Comparison of ENCODE assay signal across 9 cellular contexts in genomic region chr2:172693037-172693436, GRCh38. TPM values are rescaled to one million over a fixed set of nuclear protein-coding genes. Genes with fewer than 3 reads are reported as not detected.
DNase-seq lines count a peak whose midpoint lies in the region; ATAC-seq, FAIRE-seq and TF ChIP-seq lines count a peak whose summit lies in the region.
"Had no signal": no experiment of that assay in that cellular context is flagged by ENCODE, and none has a peak within 500 bp of the region (broad histone marks: within the 10 kb centered on the region; RNA-seq: fewer than 3 reads in every experiment).

No MANE protein-coding gene starts in this region.

- H3K27ac ChIP-seq in SJCRH30 = no peak overlapping the region
- no peak overlapping the region for H3K27ac ChIP-seq in endothelial cell of umbilical vein (ENCODE audit: insufficient read depth, low read depth, low read length)
- H3K27ac ChIP-seq in prostate gland = no peak overlapping the region

- intact Hi-C loops in activated CD4-positive, alpha-beta T cell treated with anti-CD3 and anti-CD28 coated beads for 36 hours (cut with DNase I, micrococcal nuclease) = loop anchor here in 1 of 2 experiments (10.0 kb wide), 1 partner anchor 208 kb away; no protein-coding TSS in a partner anchor
- intact Hi-C loops in endothelial cell of umbilical vein (cut with micrococcal nuclease) (no loop called here), prostate gland (cut with DNase I) (no loop called here)

- peak; percentile 74 for DNase-seq in activated CD4-positive, alpha-beta T cell treated with anti-CD3 and anti-CD28 coated beads for 36 hours
- DNase-seq in activated CD4-positive, alpha-beta T cell treated with anti-CD3 and anti-CD28 coated beads, Interleukin-2, amount 10 ng/mL, durations not matched to agents 7 days and 5 days = no peak
- peak; percentile 30 to 34 for DNase-seq in SJCRH30
- DNase-seq in endothelial cell of umbilical vein (ENCODE audit: low read depth, low spot score) = peak; percentile 98
- peak; percentile 82 for DNase-seq in prostate gland (ENCODE audit: low spot score)
- no peak for DNase-seq in D341Med (ENCODE audit: low spot score)
- DNase-seq in NCI-H345 treated with DMSO at 0.1 percent for 48 hours (lab: John Stamatoyannopoulos, UW; ENCODE audit: unreplicated experiment) = no peak
- DNase-seq in NCI-H510A treated with DMSO at 0.1 percent for 48 hours (lab: John Stamatoyannopoulos, UW) = no peak

- H3K27me3 ChIP-seq in SJCRH30 = no peaks in the 10 kb centered on the region
- no peaks in the 10 kb centered on the region for H3K27me3 ChIP-seq in endothelial cell of umbilical vein (ENCODE audit: control insufficient read depth in 2 of 2, insufficient read depth in 2 of 2, low read length in 2 of 2)
- no peaks in the 10 kb centered on the region for H3K27me3 ChIP-seq in prostate gland (replicated peaks; ENCODE audit: insufficient read depth)

- no peak overlapping the region for H3K4me3 Mint-ChIP-seq in activated CD4-positive, alpha-beta T cell treated with anti-CD3 and anti-CD28 coated beads for 36 hours
- H3K4me3 Mint-ChIP-seq in activated CD4-positive, alpha-beta T cell treated with anti-CD3 and anti-CD28 coated beads, Interleukin-2, amount 10 ng/mL, durations not matched to agents 7 days and 5 days = no peak overlapping the region

- peak; percentile 99 for FAIRE-seq in endothelial cell of umbilical vein (lab: Jason Lieb, UNC)
- FAIRE-seq: G401.6 had no signal

- no peak overlapping the region for H3K27ac Mint-ChIP-seq in activated CD4-positive, alpha-beta T cell treated with anti-CD3 and anti-CD28 coated beads for 36 hours
- H3K27ac Mint-ChIP-seq in activated CD4-positive, alpha-beta T cell treated with anti-CD3 and anti-CD28 coated beads, Interleukin-2, amount 10 ng/mL, durations not matched to agents 7 days and 5 days = no peak overlapping the region

- H3K4me1 Mint-ChIP-seq in activated CD4-positive, alpha-beta T cell treated with anti-CD3 and anti-CD28 coated beads for 36 hours = peaks cover 35% of the 10 kb centered on the region
- peaks cover 23% of the 10 kb centered on the region for H3K4me1 Mint-ChIP-seq in activated CD4-positive, alpha-beta T cell treated with anti-CD3 and anti-CD28 coated beads, Interleukin-2, amount 10 ng/mL, durations not matched to agents 7 days and 5 days

- TF ChIP-seq CTCF in endothelial cell of umbilical vein (IDR thresholded peaks at IDR 0.05; ENCODE audit: extremely low read depth in 1 of 2, insufficient read depth in 1 of 2, low read depth in 1 of 2, low read length in 2 of 2) (no peak), prostate gland (IDR thresholded peaks at IDR 0.05) (no peak)

- WGBS in prostate gland = 0% methylated on average over 3 of the region's 3 CpGs

- peaks cover 9% of the 10 kb centered on the region for H3K9me3 Mint-ChIP-seq in activated CD4-positive, alpha-beta T cell treated with anti-CD3 and anti-CD28 coated beads for 36 hours (ENCODE audit: low read depth)
- peaks cover 13% of the 10 kb centered on the region for H3K9me3 Mint-ChIP-seq in activated CD4-positive, alpha-beta T cell treated with anti-CD3 and anti-CD28 coated beads, Interleukin-2, amount 10 ng/mL, durations not matched to agents 7 days and 5 days

- no peaks in the 10 kb centered on the region for H4K20me1 ChIP-seq in endothelial cell of umbilical vein (replicated peaks; ENCODE audit: control insufficient read depth, extremely low read depth, insufficient read depth, low read length)

- H3K79me2 ChIP-seq in endothelial cell of umbilical vein (ENCODE audit: control insufficient read depth, insufficient read depth, low read length) = no peaks in the 10 kb centered on the region

- CTCF ChIA-PET in activated CD4-positive, alpha-beta T cell treated with anti-CD3 and anti-CD28 coated beads for 36 hours (lab: Charles Lee) = interaction anchor here (0.6 to 0.8 kb wide), 5 partner anchors 9 to 752 kb away, joined by 3 to 4 read pairs (median 3); no protein-coding TSS in a partner anchor
- CTCF ChIA-PET in activated CD4-positive, alpha-beta T cell treated with anti-CD3 and anti-CD28 coated beads, Interleukin-2, amount 10 ng/mL, durations not matched to agents 7 days and 5 days (lab: Charles Lee) = no interaction called here
- CTCF ChIA-PET in endothelial cell of umbilical vein (lab: Charles Lee) = interaction anchor here (1.4 to 2.8 kb wide), 6 partner anchors 9 to 99 kb away, joined by 4 to 13 read pairs (median 6); no protein-coding TSS in a partner anchor

- H3K9me1 ChIP-seq in endothelial cell of umbilical vein (replicated peaks; ENCODE audit: control insufficient read depth, extremely low read depth, insufficient read depth, low read length) = no peaks in the 10 kb centered on the region

- dilution Hi-C loops in endothelial cell of umbilical vein (cut with MboI; ENCODE audit: extremely low pct_ligation_motif_present, low sequenced_read_pairs) = no loop called here

- H3K4me1 ChIP-seq in SJCRH30 = peaks cover 5% of the 10 kb centered on the region; the same call in 1 of the 2 replicates
- peaks cover 17% of the 10 kb centered on the region for H3K4me1 ChIP-seq in endothelial cell of umbilical vein (ENCODE audit: control insufficient read depth, extremely low read depth, insufficient read depth, low read length)
- no peaks in the 10 kb centered on the region for H3K4me1 ChIP-seq in prostate gland (replicated peaks)

- H2AFZ ChIP-seq in endothelial cell of umbilical vein (ENCODE audit: low read depth, low read length) = no peak overlapping the region

- TF ChIP-seq POLR2A in endothelial cell of umbilical vein (IDR thresholded peaks at IDR 0.05; ENCODE audit: low read depth, low read length) (no peak), prostate gland (IDR thresholded peaks at IDR 0.05) (no peak)

- H3K9me3 ChIP-seq in SJCRH30 (replicated peaks) (no peaks in the 10 kb centered on the region), endothelial cell of umbilical vein (replicated peaks; ENCODE audit: control insufficient read depth, insufficient read depth, low read length) (no peaks in the 10 kb centered on the region), prostate gland (no peaks in the 10 kb centered on the region)

- peak; percentile 98 for ATAC-seq in activated CD4-positive, alpha-beta T cell treated with anti-CD3 and anti-CD28 coated beads for 36 hours

- H3K36me3 ChIP-seq in SJCRH30 (no peaks in the 10 kb centered on the region), endothelial cell of umbilical vein (ENCODE audit: control insufficient read depth in 2 of 2, extremely low read depth in 1 of 2, insufficient read depth in 2 of 2, low read length in 2 of 2) (no peaks in the 10 kb centered on the region), prostate gland (no peaks in the 10 kb centered on the region)

- H3K9ac ChIP-seq in endothelial cell of umbilical vein (replicated peaks; ENCODE audit: extremely low read depth, insufficient read depth, low read length) = no peak overlapping the region

- peaks cover 2% of the 10 kb centered on the region for H3K27me3 Mint-ChIP-seq in activated CD4-positive, alpha-beta T cell treated with anti-CD3 and anti-CD28 coated beads for 36 hours
- H3K27me3 Mint-ChIP-seq in activated CD4-positive, alpha-beta T cell treated with anti-CD3 and anti-CD28 coated beads, Interleukin-2, amount 10 ng/mL, durations not matched to agents 7 days and 5 days = no peaks in the 10 kb centered on the region

- BruUV-seq in endothelial cell of umbilical vein (replicated peaks; lab: Mats Ljungman, UMichigan) = no TSS peak

- no peaks in the 10 kb centered on the region for H3K36me3 Mint-ChIP-seq in activated CD4-positive, alpha-beta T cell treated with anti-CD3 and anti-CD28 coated beads for 36 hours (ENCODE audit: low read depth)
- no peaks in the 10 kb centered on the region for H3K36me3 Mint-ChIP-seq in activated CD4-positive, alpha-beta T cell treated with anti-CD3 and anti-CD28 coated beads, Interleukin-2, amount 10 ng/mL, durations not matched to agents 7 days and 5 days (ENCODE audit: low read depth)

- POLR2A ChIA-PET in activated CD4-positive, alpha-beta T cell treated with anti-CD3 and anti-CD28 coated beads for 36 hours (lab: Charles Lee) = interaction anchor here (0.5 kb wide), 1 partner anchor 250 kb away, joined by 4 read pairs; no protein-coding TSS in a partner anchor
- POLR2A ChIA-PET in activated CD4-positive, alpha-beta T cell treated with anti-CD3 and anti-CD28 coated beads, Interleukin-2, amount 10 ng/mL, durations not matched to agents 7 days and 5 days (lab: Charles Lee) = no interaction called here
- POLR2A ChIA-PET in endothelial cell of umbilical vein (lab: Charles Lee) = no interaction called here

- no peak overlapping the region for H3K4me3 ChIP-seq in SJCRH30
- H3K4me3 ChIP-seq in endothelial cell of umbilical vein (replicated peaks in 1 of 3; ENCODE audit: insufficient read depth in 1 of 3, low read depth in 1 of 3, low read length in 3 of 3) = no peak overlapping the region
- H3K4me3 ChIP-seq in prostate gland = no peak overlapping the region

- peak overlapping the region; percentile 35 for H3K4me2 ChIP-seq in endothelial cell of umbilical vein (ENCODE audit: insufficient read depth, low read length)

TF ChIP-seq in endothelial cell of umbilical vein, 7 proteins besides CTCF, POLR2A, EP300 and RAD21 (continues in another document):
- peak; percentile 20 for TF ChIP-seq GATA2 (IDR thresholded peaks at IDR 0.05; ENCODE audit: insufficient read depth, insufficient read length, low read depth, low read length)
- TF ChIP-seq MAX (IDR thresholded peaks at IDR 0.05; ENCODE audit: insufficient read depth, insufficient read length) = peak; percentile 41
- peak; percentile 37 for TF ChIP-seq POLR2AphosphoS5 (IDR thresholded peaks at IDR 0.05; ENCODE audit: insufficient read depth, low read depth, low read length)
- TF ChIP-seq JUN (IDR thresholded peaks at IDR 0.05; ENCODE audit: borderline replicate concordance, insufficient read depth, insufficient read length, low read depth) = peak; percentile 89

RNA-seq across cellular contexts. Expression of gene RAPGEF4, which starts 42.6 kb away (rescaled TPM):
- under 1 TPM; 0.28 to 0.50 TPM for total RNA-seq in activated CD4-positive, alpha-beta T cell treated with anti-CD3 and anti-CD28 coated beads for 36 hours
- under 1 TPM; 0.62 to 0.77 TPM for total RNA-seq in activated CD4-positive, alpha-beta T cell treated with anti-CD3 and anti-CD28 coated beads, Interleukin-2, amount 10 ng/mL, durations not matched to agents 7 days and 5 days
- 5.1 and 6.1 TPM in 2 replicates for total RNA-seq in SJCRH30 (2014; rRNA removed; shearing (Covaris generic))
- 8.8 and 9.2 TPM in 2 replicates for total RNA-seq in endothelial cell of umbilical vein
- polyA plus RNA-seq in endothelial cell of umbilical vein = 5.7 and 7.2 TPM in 2 replicates
- 4.7 and 5.3 TPM in 2 replicates for polyA plus RNA-seq in endothelial cell of umbilical vein (2011; cell fraction: cytosol; rRNA removed)
- polyA plus RNA-seq in endothelial cell of umbilical vein (2011; cell fraction: nucleus; rRNA removed) = 30.1 and 35.1 TPM in 2 replicates
- polyA plus RNA-seq in endothelial cell of umbilical vein (2012) = 5.8 and 8.9 TPM in 2 replicates
- polyA minus RNA-seq in endothelial cell of umbilical vein = 38.9 and 42.0 TPM in 2 replicates
- 1.7 TPM for polyA minus RNA-seq in endothelial cell of umbilical vein (2011; cell fraction: cytosol; rRNA and poly(A)+ RNA removed)
- polyA minus RNA-seq in endothelial cell of umbilical vein (2011; cell fraction: nucleus; rRNA and poly(A)+ RNA removed) = 54.1 and 82.0 TPM in 2 replicates
- total RNA-seq in prostate gland = 10 to 100 TPM in 1 of 2 donors, 1 to 10 TPM in 1; 7.3 to 31.0 TPM

Comparison
In these comparisons a context has a peak if more than half of its experiments do, and no peak if none do; other contexts are left out.
1. DNase-seq: peak in activated CD4-positive, alpha-beta T cell treated with anti-CD3 and anti-CD28 coated beads for 36 hours (single experiment), SJCRH30 (2 of 2), endothelial cell of umbilical vein (single experiment) and prostate gland (single experiment); none in activated CD4-positive, alpha-beta T cell treated with anti-CD3 and anti-CD28 coated beads, Interleukin-2, amount 10 ng/mL, durations not matched to agents 7 days and 5 days (single experiment), D341Med (single experiment), NCI-H345 treated with DMSO at 0.1 percent for 48 hours (single experiment) and NCI-H510A treated with DMSO at 0.1 percent for 48 hours (single experiment).